ENCODE assay signal across 8 cellular contexts in the genomic region with DNA sequence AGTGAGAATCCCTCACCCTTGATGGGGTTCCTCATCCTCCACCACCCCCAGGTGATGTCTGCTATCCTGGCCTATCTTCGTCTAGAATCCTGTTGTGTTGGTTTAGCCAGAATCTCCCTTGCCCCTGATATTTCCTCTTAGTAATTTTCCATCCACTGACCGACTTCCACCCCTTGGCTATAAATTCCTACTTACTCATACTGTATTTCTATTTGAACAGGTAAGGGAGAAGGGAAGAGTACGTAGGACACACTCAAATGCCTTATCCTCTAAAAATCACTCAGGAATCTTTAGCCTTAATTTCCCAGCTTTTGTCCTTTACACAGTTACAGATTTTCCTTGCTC. TPM values are rescaled to one million over a fixed set of nuclear protein-coding genes. Genes with fewer than 3 reads are reported as not detected.
A peak's percentile ranks its signal among the peaks of the same experiment; 100 is the strongest.
DNase-seq lines count a peak whose midpoint lies in the region; ATAC-seq and TF ChIP-seq lines count a peak whose summit lies in the region.

No MANE protein-coding gene starts in this region.

- H3K4me1 Mint-ChIP-seq in chondrocyte (ENCODE audit: low read depth) (peaks cover 37% of the 10 kb centered on the region), naive B cell (peaks cover 31 to 45% (median 43%) of the 10 kb centered on the region in 3 donors)

- no peak for ATAC-seq in naive B cell (ENCODE audit: low read depth in 2 of 2)
- no peak for ATAC-seq in HG02884 (IDR thresholded peaks at IDR 0.05; ENCODE audit: unreplicated experiment)
- no peak for ATAC-seq in HG03039 (IDR thresholded peaks at IDR 0.05; ENCODE audit: unreplicated experiment)
- no peak for ATAC-seq in GM19328 (IDR thresholded peaks at IDR 0.05; ENCODE audit: unreplicated experiment)

- peak overlapping the region; percentile 94 for H3K4me3 ChIP-seq in AG04449 (ENCODE audit: low read depth, low read length)
- H3K4me3 ChIP-seq in Jurkat, Clone E6-1 (ENCODE audit: low read length): peak overlapping the region; percentile 79

- DNase-seq in AG04449 (ENCODE audit: low read depth, low spot score) (no peak), chondrocyte (ENCODE audit: low spot score) (no peak), naive B cell (no peak), cerebellar nuclear complex (lab: John Stamatoyannopoulos, UW) (no peak)
- DNase-seq in Jurkat, Clone E6-1 (ENCODE audit: low read depth, low spot score): no peak

- POLR2A ChIA-PET in AG04449 (lab: Yijun Ruan, JAX): interaction anchor here (0.6 to 0.7 kb wide), 2 partner anchors 223 to 1215 kb away, joined by 3 read pairs; no protein-coding TSS in a partner anchor

- no peak for TF ChIP-seq CTCF in AG04449 (IDR thresholded peaks at IDR 0.05; ENCODE audit: insufficient read depth, low read length, missing control alignments)
- TF ChIP-seq CTCF in chondrocyte (IDR thresholded peaks at IDR 0.05): no peak

- H3K27me3 Mint-ChIP-seq in chondrocyte (ENCODE audit: low read depth) (peaks cover 1% of the 10 kb centered on the region), naive B cell (peaks cover 24 to 33% (median 28%) of the 10 kb centered on the region in 3 donors)

- H3K4me3 Mint-ChIP-seq in chondrocyte (ENCODE audit: unreplicated experiment) (peak overlapping the region; percentile 84), naive B cell (peak overlapping the region; percentile 85 to 98 (median 93))

- H3K36me3 Mint-ChIP-seq in chondrocyte (ENCODE audit: low read depth): peaks cover 6% of the 10 kb centered on the region
- H3K36me3 Mint-ChIP-seq in naive B cell: peaks cover 0 to 2% of the 10 kb centered on the region in 2 donors

- peaks cover 5% of the 10 kb centered on the region for H3K9me3 Mint-ChIP-seq in chondrocyte (ENCODE audit: low read depth)
- peaks cover 0 to 5% (median 0%) of the 10 kb centered on the region in 7 donors for H3K9me3 Mint-ChIP-seq in naive B cell

- peak overlapping the region; percentile 95 for H3K27ac Mint-ChIP-seq in chondrocyte (ENCODE audit: unreplicated experiment)
- H3K27ac Mint-ChIP-seq in naive B cell: peak overlapping the region; percentile 96 to 99 (median 98)

- CTCF ChIA-PET in AG04449 (lab: Yijun Ruan, JAX): interaction anchor here (1.1 to 2.2 kb wide), 2 partner anchors 10 to 105 kb away, joined by 3 to 6 read pairs; no protein-coding TSS in a partner anchor

RNA-seq across cellular contexts. Expression of gene TFG, which starts 0.7 kb away (rescaled TPM):
- 56.0 TPM for polyA plus RNA-seq in Jurkat, Clone E6-1 (2012; ENCODE audit: insufficient read depth, insufficient read length)
- total RNA-seq in chondrocyte: 148 to 162 TPM (median 149 TPM) in 3 replicates
- 10 to 100 TPM; 37.8 to 51.4 (median 44.5) TPM for polyA plus RNA-seq in naive B cell (ENCODE audit: low read depth in 6 of 6)
